Comparison of ENCODE assay signal across 19 cellular contexts in genomic region chr1:34373912-34374311, GRCh38.
"Had no signal": no experiment of that assay in that cellular context is flagged by ENCODE, and none has a peak within 500 bp of the region (broad histone marks: within the 10 kb centered on the region; RNA-seq: fewer than 3 reads in every experiment).

No MANE protein-coding gene starts in this region.

- H3K9me3 ChIP-seq: MG63 had no signal

- H3K36me3 ChIP-seq: MG63 had no signal

- ATAC-seq: Panc1, PC-3 had no signal

- DNase-seq: KBM-7; MG63; NCI-H1092; NCI-H1105 treated with DMSO at 0.1 percent for 48 hours; NCI-H1417 treated with DMSO at 0.1 percent for 48 hours; NCI-H146; NCI-H1694 treated with DMSO at 0.1 percent for 48 hours; NCI-H1930; NCI-H2081; NCI-H2107; NCI-H446; NCI-H510A; NCI-H524 treated with DMSO at 0.1 percent for 48 hours; NCI-H69; NK-92 treated with Interleukin-12 subunit alpha and Interleukin-12 subunit beta, amount 100 ng/mL, for 24 hours; PC-3; SHP77 had no signal

- H3K4me3 ChIP-seq: MG63 had no signal

- H3K27ac ChIP-seq: RWPE1 had no signal
